Comparison of ENCODE assay signal across 25 cellular contexts in genomic region chr12:18716236-18716635, GRCh38. TPM values are rescaled to one million over a fixed set of nuclear protein-coding genes. Genes with fewer than 3 reads are reported as not detected.
"Had no signal": no experiment of that assay in that cellular context is flagged by ENCODE, and none has a peak within 500 bp of the region (broad histone marks: within the 10 kb centered on the region; RNA-seq: fewer than 3 reads in every experiment).

No MANE protein-coding gene starts in this region.

- H3K4me1 ChIP-seq: esophagus muscularis mucosa, parathyroid adenoma, psoas muscle, suprapubic skin, thyroid gland had no signal

- DNase-seq: cortex of kidney; dorsolateral prefrontal cortex; effector CD8-positive, alpha-beta T cell; foreskin fibroblast; hippocampal formation; left colon; naive thymus-derived CD4-positive, alpha-beta T cell; nephron progenitor cell; psoas muscle; small intestine; stimulated activated CD4-positive, alpha-beta T cell treated with anti-CD3 and anti-CD28 coated beads, Interleukin-12 subunit alpha, Interleukin-12 subunit beta, amount 100 ng/mL, for 4 hours; stimulated activated CD4-positive, alpha-beta T cell treated with anti-CD3 and anti-CD28 coated beads, Interleukin-2, amount 100 ng/mL, for 48 hours; stimulated activated naive CD8-positive, alpha-beta T cell treated with anti-CD3 and anti-CD28 coated beads, Interleukin-15, Interleukin-2, amounts not matched to agents 100 U/mL and 50 U/mL, for 24 hours; thyroid gland had no signal

- ATAC-seq: left colon; naive thymus-derived CD4-positive, alpha-beta T cell; psoas muscle; stimulated activated naive CD8-positive, alpha-beta T cell treated with anti-CD3 and anti-CD28 coated beads, Interleukin-15, Interleukin-2, amounts not matched to agents 100 U/mL and 50 U/mL, for 24 hours had no signal

- H3K27me3 ChIP-seq: dorsolateral prefrontal cortex, esophagus muscularis mucosa, suprapubic skin, thyroid gland had no signal

- H3K27ac ChIP-seq: dorsolateral prefrontal cortex, esophagus muscularis mucosa, parathyroid adenoma, psoas muscle, suprapubic skin, thyroid gland had no signal

- H3K9me3 ChIP-seq: esophagus muscularis mucosa, psoas muscle, suprapubic skin, thyroid gland had no signal

- H3K79me2 ChIP-seq: parathyroid adenoma had no signal

- H2AFZ ChIP-seq: parathyroid adenoma had no signal

- H3K4me3 ChIP-seq: dorsolateral prefrontal cortex, esophagus muscularis mucosa, psoas muscle, suprapubic skin, thyroid gland had no signal

- FAIRE-seq: endometrium, urothelium cell line had no signal

- H3K9ac ChIP-seq: parathyroid adenoma had no signal

- H3K36me3 ChIP-seq: esophagus muscularis mucosa, suprapubic skin, thyroid gland had no signal

RNA-seq across cellular contexts. Expression of gene PLCZ1, which starts 21.6 kb away (rescaled TPM):
- total RNA-seq: dorsolateral prefrontal cortex; kidney epithelial cell; left colon; liver; lung microvascular endothelial cell; mesenteric fat pad; mononuclear cell; naive thymus-derived CD4-positive, alpha-beta T cell; omental fat pad; psoas muscle; suprapubic skin; thyroid gland had no signal
- polyA plus RNA-seq: naive thymus-derived CD4-positive, alpha-beta T cell; psoas muscle; small intestine had no signal

RNA-seq across cellular contexts. Expression of gene CAPZA3, which starts 21.7 kb away (rescaled TPM):
- total RNA-seq: dorsolateral prefrontal cortex; esophagus muscularis mucosa; kidney epithelial cell; left colon; lung microvascular endothelial cell; mesenteric fat pad; mononuclear cell; naive thymus-derived CD4-positive, alpha-beta T cell; omental fat pad; psoas muscle had no signal
- polyA plus RNA-seq: liver; naive thymus-derived CD4-positive, alpha-beta T cell; psoas muscle; small intestine had no signal
